Comparison of ENCODE assay signal across 10 cellular contexts in genomic region chr1:230125633-230126528, GRCh38. TPM values are rescaled to one million over a fixed set of nuclear protein-coding genes. Genes with fewer than 3 reads are reported as not detected.
DNase-seq lines count a peak whose midpoint lies in the region; ATAC-seq and TF ChIP-seq lines count a peak whose summit lies in the region.
"Had no signal": no experiment of that assay in that cellular context is flagged by ENCODE, and none has a peak within 500 bp of the region (broad histone marks: within the 10 kb centered on the region; RNA-seq: fewer than 3 reads in every experiment).

No MANE protein-coding gene starts in this region.

- no peak for TF ChIP-seq CTCF in CD4-positive, alpha-beta T cell (IDR thresholded peaks at IDR 0.05)
- no peak for TF ChIP-seq CTCF in natural killer cell (IDR thresholded peaks at IDR 0.05)

- POLR2A ChIA-PET in CD4-positive, alpha-beta T cell (lab: Charles Lee), result no interaction called here
- POLR2A ChIA-PET in activated naive CD8-positive, alpha-beta T cell treated with anti-CD3 and anti-CD28 coated beads, Interleukin-2, amount 10 ng/mL, durations not matched to agents 7 days and 5 days (lab: Charles Lee), result no interaction called here

- no peaks in the 10 kb centered on the region for H3K9me3 ChIP-seq in CD4-positive, alpha-beta T cell (ENCODE audit: control insufficient read depth, low read length)
- H3K9me3 ChIP-seq in KOPT-K1 (ENCODE audit: insufficient read depth, low read length, poor library complexity, severe bottlenecking), result no peaks in the 10 kb centered on the region
- H3K9me3 ChIP-seq: left ventricle myocardium inferior, right lobe of liver had no signal

- peaks cover 2% of the 10 kb centered on the region for H3K36me3 Mint-ChIP-seq in CD4-positive, alpha-beta T cell (ENCODE audit: low read depth)
- peaks cover 3% of the 10 kb centered on the region for H3K36me3 Mint-ChIP-seq in activated naive CD8-positive, alpha-beta T cell treated with anti-CD3 and anti-CD28 coated beads, Interleukin-2, amount 10 ng/mL, durations not matched to agents 7 days and 5 days
- H3K36me3 Mint-ChIP-seq in natural killer cell, result no peaks in the 10 kb centered on the region

- no peaks in the 10 kb centered on the region for H3K27me3 Mint-ChIP-seq in CD4-positive, alpha-beta T cell
- H3K27me3 Mint-ChIP-seq in activated naive CD8-positive, alpha-beta T cell treated with anti-CD3 and anti-CD28 coated beads, Interleukin-2, amount 10 ng/mL, durations not matched to agents 7 days and 5 days, result no peaks in the 10 kb centered on the region
- H3K27me3 Mint-ChIP-seq in natural killer cell (ENCODE audit: low read depth in 2 of 2), result no peaks in the 10 kb centered on the region

- no peaks in the 10 kb centered on the region for H3K9me3 Mint-ChIP-seq in CD4-positive, alpha-beta T cell
- no peaks in the 10 kb centered on the region for H3K9me3 Mint-ChIP-seq in activated naive CD8-positive, alpha-beta T cell treated with anti-CD3 and anti-CD28 coated beads, Interleukin-2, amount 10 ng/mL, durations not matched to agents 7 days and 5 days
- no peaks in the 10 kb centered on the region for H3K9me3 Mint-ChIP-seq in natural killer cell

- peaks cover 23% of the 10 kb centered on the region for H3K36me3 ChIP-seq in KOPT-K1 (ENCODE audit: insufficient read depth, low read length)
- H3K36me3 ChIP-seq: left ventricle myocardium inferior, right lobe of liver had no signal

- no peaks in the 10 kb centered on the region for H3K27me3 ChIP-seq in CD4-positive, alpha-beta T cell (ENCODE audit: control insufficient read depth, insufficient read depth, low read length)
- H3K27me3 ChIP-seq: right lobe of liver had no signal

- H3K27ac Mint-ChIP-seq in CD4-positive, alpha-beta T cell, result no peak overlapping the region
- H3K27ac Mint-ChIP-seq in activated naive CD8-positive, alpha-beta T cell treated with anti-CD3 and anti-CD28 coated beads, Interleukin-2, amount 10 ng/mL, durations not matched to agents 7 days and 5 days, result peak overlapping the region; percentile 30
- peak overlapping the region; percentile 80 to 93 for H3K27ac Mint-ChIP-seq in natural killer cell

- no peak overlapping the region for H3K27ac ChIP-seq in CD4-positive, alpha-beta T cell (ENCODE audit: low read depth, low read length)
- peak overlapping the region; percentile 89 for H3K27ac ChIP-seq in KOPT-K1 (ENCODE audit: low read depth, low read length, poor library complexity, severe bottlenecking)
- H3K27ac ChIP-seq: left ventricle myocardium inferior had no signal

- H3K4me3 Mint-ChIP-seq in CD4-positive, alpha-beta T cell, result peak overlapping the region; percentile 27
- peak overlapping the region; percentile 71 for H3K4me3 Mint-ChIP-seq in activated naive CD8-positive, alpha-beta T cell treated with anti-CD3 and anti-CD28 coated beads, Interleukin-2, amount 10 ng/mL, durations not matched to agents 7 days and 5 days
- H3K4me3 Mint-ChIP-seq in natural killer cell, result peak overlapping the region; percentile 79

- no peak for DNase-seq in CD4-positive, alpha-beta T cell
- no peak for DNase-seq in activated naive CD8-positive, alpha-beta T cell treated with anti-CD3 and anti-CD28 coated beads, Interleukin-2, amount 10 ng/mL, durations not matched to agents 7 days and 5 days
- DNase-seq in natural killer cell (no peak), NCI-H1930 (lab: John Stamatoyannopoulos, UW) (no peak), iPS-NIHi7 (ENCODE audit: extremely low spot score) (no peak), putamen (ENCODE audit: low spot score) (no peak)
- DNase-seq: left ventricle myocardium inferior, right lobe of liver had no signal

- H3K4me1 Mint-ChIP-seq in CD4-positive, alpha-beta T cell (ENCODE audit: low read depth), result peaks cover 53% of the 10 kb centered on the region
- peaks cover 51% of the 10 kb centered on the region for H3K4me1 Mint-ChIP-seq in activated naive CD8-positive, alpha-beta T cell treated with anti-CD3 and anti-CD28 coated beads, Interleukin-2, amount 10 ng/mL, durations not matched to agents 7 days and 5 days
- peaks cover 71 to 73% of the 10 kb centered on the region in 2 donors for H3K4me1 Mint-ChIP-seq in natural killer cell

- CTCF ChIA-PET in CD4-positive, alpha-beta T cell (lab: Charles Lee), result no interaction called here

- no peak for ATAC-seq in CD4-positive, alpha-beta T cell (ENCODE audit: poor library complexity)
- ATAC-seq in activated naive CD8-positive, alpha-beta T cell treated with anti-CD3 and anti-CD28 coated beads, Interleukin-2, amount 10 ng/mL, durations not matched to agents 7 days and 5 days (ENCODE audit: low read depth), result no peak
- ATAC-seq in natural killer cell (no peak), HG03139 (IDR thresholded peaks at IDR 0.05; ENCODE audit: unreplicated experiment) (no peak)

- intact Hi-C loops in CD4-positive, alpha-beta T cell (cut with DNase I, micrococcal nuclease), result no loop called here
- intact Hi-C loops in natural killer cell (cut with micrococcal nuclease), result no loop called here

RNA-seq across cellular contexts. Expression of gene GALNT2, which starts 58.8 kb away (rescaled TPM):
- total RNA-seq in CD4-positive, alpha-beta T cell, result 10 to 100 TPM; 11.0 to 11.4 TPM
- total RNA-seq in activated naive CD8-positive, alpha-beta T cell treated with anti-CD3 and anti-CD28 coated beads, Interleukin-2, amount 10 ng/mL, durations not matched to agents 7 days and 5 days, result 10 to 100 TPM; 25.3 to 29.0 TPM
- total RNA-seq in natural killer cell, result 10 to 100 TPM; 31.2 to 53.6 (median 47.3) TPM

Comparison
In these comparisons a context has a peak if more than half of its experiments do, and no peak if none do; other contexts are left out.
1. H3K4me3 Mint-ChIP-seq: peak in every context shown above with its lines; median percentile 79 in natural killer cell; 71 in activated naive CD8-positive, alpha-beta T cell treated with anti-CD3 and anti-CD28 coated beads, Interleukin-2, amount 10 ng/mL, durations not matched to agents 7 days and 5 days; 27 in CD4-positive, alpha-beta T cell.